Comparison of ENCODE assay signal across 8 cellular contexts in the genomic region with DNA sequence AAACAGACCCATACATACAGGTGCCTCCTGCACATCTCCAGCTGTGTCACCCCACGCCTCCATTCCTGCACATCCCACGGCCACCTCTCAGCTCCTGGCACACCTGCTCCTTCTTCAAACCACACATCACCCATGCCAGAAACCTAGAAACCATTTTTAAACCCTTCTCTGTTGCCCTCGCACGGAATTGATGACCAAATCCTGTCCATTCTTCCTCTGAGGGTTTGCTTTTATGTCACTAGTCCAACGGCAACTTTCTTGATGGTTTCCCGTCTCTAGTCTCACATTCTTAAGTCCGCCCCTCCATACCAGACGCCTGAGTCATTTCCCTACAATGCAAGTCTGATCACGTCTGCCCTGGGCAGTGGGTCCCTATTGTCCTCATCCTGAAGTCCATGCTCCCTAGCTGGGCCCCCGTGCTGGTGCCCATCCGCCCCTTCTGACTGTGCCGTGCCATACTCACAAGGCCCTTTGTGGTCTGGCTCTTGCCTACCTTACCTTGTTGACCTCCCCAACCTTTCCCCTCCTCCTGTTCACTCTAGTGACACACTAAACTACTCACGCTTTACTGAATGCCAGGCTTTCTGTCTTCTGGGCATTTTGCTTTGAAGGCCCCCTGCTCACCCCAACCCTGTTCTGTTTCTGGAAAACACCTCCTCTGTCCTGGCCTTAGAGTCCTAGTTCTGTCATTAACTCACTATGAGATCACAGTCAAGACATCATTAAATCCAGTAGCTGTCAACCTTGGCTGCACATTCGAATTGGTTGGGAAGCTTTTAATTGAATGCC. TPM values are rescaled to one million over a fixed set of nuclear protein-coding genes. Genes with fewer than 3 reads are reported as not detected.
DNase-seq lines count a peak whose midpoint lies in the region; ATAC-seq and TF ChIP-seq lines count a peak whose summit lies in the region.

No MANE protein-coding gene starts in this region.

- H3K9me2 ChIP-seq in PC-3 (replicated peaks; ENCODE audit: low read length), result no peaks in the 10 kb centered on the region

- H3F3A ChIP-seq in PC-3 (ENCODE audit: low read length, unreplicated experiment), result peaks cover 19% of the 10 kb centered on the region

- ATAC-seq in PC-3, result peak; percentile 38
- no peak for ATAC-seq in naive thymus-derived CD4-positive, alpha-beta T cell
- no peak for ATAC-seq in GM18858 (IDR thresholded peaks at IDR 0.05; ENCODE audit: unreplicated experiment)
- no peak for ATAC-seq in HG02759 (IDR thresholded peaks at IDR 0.05; ENCODE audit: unreplicated experiment)

- CTCF ChIA-PET in PC-3 (lab: Charles Lee), result interaction anchor here (1.1 to 1.3 kb wide), 2 partner anchors 18 to 133 kb away, joined by 4 to 13 read pairs; no protein-coding TSS in a partner anchor
- CTCF ChIA-PET in naive thymus-derived CD4-positive, alpha-beta T cell (lab: Charles Lee), result interaction anchor here (0.8 to 1.1 kb wide), 2 partner anchors 9 to 11 kb away, joined by 3 to 4 read pairs; no protein-coding TSS in a partner anchor

- peak overlapping the region; percentile 83 for H3K9ac ChIP-seq in PC-3 (ENCODE audit: low read length)

- no peaks in the 10 kb centered on the region for H3K9me3 ChIP-seq in PC-3 (ENCODE audit: low read length)
- no peaks in the 10 kb centered on the region for H3K9me3 ChIP-seq in naive thymus-derived CD4-positive, alpha-beta T cell (ENCODE audit: control insufficient read depth in 2 of 3, low read length in 3 of 3)

- no peaks in the 10 kb centered on the region for H3K27me3 ChIP-seq in PC-3 (ENCODE audit: low read length)
- H3K27me3 ChIP-seq in naive thymus-derived CD4-positive, alpha-beta T cell (ENCODE audit: control insufficient read depth in 2 of 2, insufficient read depth in 2 of 2, low read length in 2 of 2), result no peaks in the 10 kb centered on the region

- peak overlapping the region; percentile 71 to 95 (median 83) for H3K27ac Mint-ChIP-seq in naive thymus-derived CD4-positive, alpha-beta T cell

- peak overlapping the region; percentile 66 for H3K4me2 ChIP-seq in PC-3 (ENCODE audit: low read length)

- peak overlapping the region; percentile 13; the same call in 1 of the 2 replicates for H3K4me3 ChIP-seq in PC-3 (ENCODE audit: low read length)
- H3K4me3 ChIP-seq in naive thymus-derived CD4-positive, alpha-beta T cell (ENCODE audit: low read length), result no peak overlapping the region

- peak overlapping the region; percentile 99 for H3K27ac ChIP-seq in PC-3 (ENCODE audit: low read length)
- H3K27ac ChIP-seq in naive thymus-derived CD4-positive, alpha-beta T cell (ENCODE audit: low read depth, low read length), result no peak overlapping the region

- peaks cover 82 to 99% (median 94%) of the 10 kb centered on the region in 7 donors for H3K4me1 Mint-ChIP-seq in naive thymus-derived CD4-positive, alpha-beta T cell

- no peaks in the 10 kb centered on the region for H4K20me1 ChIP-seq in PC-3 (ENCODE audit: low read length)

- H3K9me3 Mint-ChIP-seq in naive thymus-derived CD4-positive, alpha-beta T cell, result no peaks in the 10 kb centered on the region

- peaks cover 55% of the 10 kb centered on the region for H3K79me2 ChIP-seq in PC-3 (ENCODE audit: low read length)

- intact Hi-C loops in PC-3 (cut with micrococcal nuclease), result loop anchor here (1.0 kb wide), 1 partner anchor 17 kb away; the partner anchor contains the start of gene SLC2A1
- intact Hi-C loops in naive thymus-derived CD4-positive, alpha-beta T cell (cut with micrococcal nuclease), result no loop called here

- H3K36me3 ChIP-seq in PC-3 (ENCODE audit: low read depth, low read length), result peaks cover 41% of the 10 kb centered on the region
- peaks cover 9 to 57% (median 14%) of the 10 kb centered on the region in 3 experiments for H3K36me3 ChIP-seq in naive thymus-derived CD4-positive, alpha-beta T cell (ENCODE audit: control insufficient read depth in 2 of 3, insufficient read depth in 3 of 3, low read length in 3 of 3)

- peaks cover 100% of the 10 kb centered on the region for H3K4me1 ChIP-seq in PC-3 (ENCODE audit: insufficient read depth, low read length)
- H3K4me1 ChIP-seq in naive thymus-derived CD4-positive, alpha-beta T cell (ENCODE audit: control insufficient read depth in 2 of 2, insufficient read depth in 2 of 2, low read length in 2 of 2), result peaks cover 82 to 95% of the 10 kb centered on the region in 2 donors

- POLR2A ChIA-PET in PC-3 (lab: Charles Lee; ENCODE audit: unreplicated experiment), result no interaction called here
- POLR2A ChIA-PET in naive thymus-derived CD4-positive, alpha-beta T cell (lab: Charles Lee), result interaction anchor here (3.5 to 16.3 kb wide), 3 partner anchors 9 to 16 kb away, joined by 16 to 134 read pairs (median 92); no protein-coding TSS in a partner anchor

- no TSS peak for BruUV-seq in PC-3 (replicated peaks; lab: Mats Ljungman, UMichigan)

- H3K36me3 Mint-ChIP-seq in naive thymus-derived CD4-positive, alpha-beta T cell, result peaks cover 7 to 56% (median 34%) of the 10 kb centered on the region in 5 donors

- no peak for TF ChIP-seq CTCF in PC-3 (conservative IDR thresholded peaks at IDR 0.05; ENCODE audit: low read depth, low read length)

- peak; percentile 99 for DNase-seq in EH (ENCODE audit: low read depth)
- peak; percentile 99 for DNase-seq in PC-3
- peak; percentile 99 for DNase-seq in dermis blood vessel endothelial cell
- no peak for DNase-seq in naive thymus-derived CD4-positive, alpha-beta T cell
- no peak for DNase-seq in NCI-H69 (lab: John Stamatoyannopoulos, UW)
- DNase-seq in COLO668 (lab: John Stamatoyannopoulos, UW; ENCODE audit: unreplicated experiment), result no peak

- peak overlapping the region in 6 of 10 donors; percentile 3 to 55 (median 14) for H3K4me3 Mint-ChIP-seq in naive thymus-derived CD4-positive, alpha-beta T cell

- H2AFZ ChIP-seq in PC-3 (ENCODE audit: low read length), result no peak overlapping the region

- no peaks in the 10 kb centered on the region for H3K27me3 Mint-ChIP-seq in naive thymus-derived CD4-positive, alpha-beta T cell

RNA-seq across cellular contexts. Expression of gene SLC2A1, which starts 17.6 kb away (rescaled TPM):
- total RNA-seq in PC-3 (2014; rRNA removed), result 245 and 264 TPM in 2 replicates
- 28.6 and 38.3 TPM in 2 replicates for total RNA-seq in dermis blood vessel endothelial cell
- 100 to 1,000 TPM in 1 of 5 experiments, 10 to 100 TPM in 4; 43.6 to 123 (median 73.1) TPM for total RNA-seq in naive thymus-derived CD4-positive, alpha-beta T cell
- 10 to 100 TPM; 16.6 to 18.6 TPM for polyA plus RNA-seq in naive thymus-derived CD4-positive, alpha-beta T cell

Comparison
In these comparisons a context has a peak if more than half of its experiments do, and no peak if none do; other contexts are left out.
1. DNase-seq: peak in EH (single experiment), PC-3 (single experiment) and dermis blood vessel endothelial cell (single experiment); none in naive thymus-derived CD4-positive, alpha-beta T cell (0 of 9), NCI-H69 (single experiment) and COLO668 (single experiment).